In the genomic region with DNA sequence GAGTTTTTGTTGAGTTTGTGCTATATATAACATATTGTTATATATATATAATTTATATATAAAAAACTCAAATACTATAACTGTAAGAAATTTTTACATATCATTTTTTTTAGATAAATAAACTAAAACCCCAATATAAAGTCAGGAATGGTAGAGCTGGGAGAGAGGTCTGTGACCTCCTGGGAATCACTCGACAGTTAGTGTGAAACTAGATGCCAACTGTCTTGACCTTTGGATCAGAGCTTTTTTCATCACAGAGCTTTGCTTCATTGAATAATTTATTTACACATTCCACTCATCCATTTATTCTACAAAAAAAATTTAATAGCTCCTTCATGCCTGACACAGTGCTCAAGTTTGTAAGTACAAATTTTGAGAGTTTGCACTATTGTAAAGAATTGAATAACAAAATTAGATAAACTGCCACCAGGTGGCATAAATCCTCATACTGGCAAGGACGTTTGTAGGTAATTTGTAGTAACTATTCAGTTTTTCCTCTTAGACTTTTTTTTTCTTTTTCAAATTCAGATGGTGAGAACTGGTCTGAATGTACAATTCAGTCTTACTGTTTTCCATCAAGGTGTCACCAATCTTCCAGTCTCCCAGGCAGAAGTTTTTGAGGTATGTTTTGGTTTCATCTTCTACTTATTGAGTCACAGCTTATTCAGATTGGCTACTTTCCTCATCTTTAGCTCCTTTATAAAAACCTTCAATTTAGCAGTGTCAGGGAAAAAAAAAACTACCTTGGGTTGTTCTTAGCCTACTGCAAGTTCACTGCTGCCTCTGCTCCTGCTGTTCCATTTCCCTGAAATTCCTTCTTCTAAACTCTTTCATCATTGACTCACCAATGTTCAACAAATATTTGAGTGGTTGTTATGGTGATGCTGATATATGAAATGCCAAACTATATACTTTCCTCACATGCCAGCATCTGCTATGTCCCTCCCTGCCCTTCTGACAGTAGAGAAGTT, we compare ENCODE assay signal across 8 cellular contexts. TPM values are rescaled to one million over a fixed set of nuclear protein-coding genes. Genes with fewer than 3 reads are reported as not detected.
DNase-seq lines count a peak whose midpoint lies in the region; ATAC-seq, FAIRE-seq and TF ChIP-seq lines count a peak whose summit lies in the region.

No MANE protein-coding gene starts in this region.

- H3K4me3 ChIP-seq in tibial artery, result no peak overlapping the region

- no peak for FAIRE-seq in GM19239 (lab: Jason Lieb, UNC)

- intact Hi-C loops in natural killer cell (cut with micrococcal nuclease) (loop anchor here (5.0 to 10.0 kb wide), 4 partner anchors 54 to 1399 kb away; no protein-coding TSS in a partner anchor), tibial artery (cut with DNase I; ENCODE audit: low total_unique reads) (loop anchor here (5.0 to 10.0 kb wide), 3 partner anchors 529 to 1066 kb away; no protein-coding TSS in a partner anchor)

- no peaks in the 10 kb centered on the region for H3K36me3 ChIP-seq in tibial artery

- H3K9me3 ChIP-seq in tibial artery, result no peaks in the 10 kb centered on the region

- H3K27ac Mint-ChIP-seq in natural killer cell (no peak overlapping the region), brain (peak overlapping the region in 3 of 5 experiments; percentile 11 to 43 (median 37))
- H3K27ac Mint-ChIP-seq in natural killer cell treated with Interleukin-12 subunit alpha and Interleukin-12 subunit beta and Interleukin-15 and Interleukin-18, amount 100 ng/mL, for 72 hours, result no peak overlapping the region

- TF ChIP-seq CTCF in natural killer cell (IDR thresholded peaks at IDR 0.05) (peak; percentile 67), brain (conservative IDR thresholded peaks at IDR 0.05) (peak; percentile 83 to 91), tibial artery (IDR thresholded peaks at IDR 0.05) (peak; percentile 52 to 75)

- peaks cover 0 to 5% of the 10 kb centered on the region in 2 donors for H3K4me1 Mint-ChIP-seq in natural killer cell
- peaks cover 0 to 5% of the 10 kb centered on the region in 2 donors for H3K4me1 Mint-ChIP-seq in natural killer cell treated with Interleukin-12 subunit alpha and Interleukin-12 subunit beta and Interleukin-15 and Interleukin-18, amount 100 ng/mL, for 72 hours (ENCODE audit: low read depth in 2 of 2)
- H3K4me1 Mint-ChIP-seq in brain, result peaks cover 42% of the 10 kb centered on the region

- H3K27ac ChIP-seq in tibial artery, result no peak overlapping the region

- H3K4me1 ChIP-seq in tibial artery, result peaks cover 0 to 28% (median 5%) of the 10 kb centered on the region in 4 donors

- peaks cover 12 to 32% of the 10 kb centered on the region in 2 donors for H3K27me3 Mint-ChIP-seq in natural killer cell (ENCODE audit: low read depth in 2 of 2)
- peaks cover 16 to 43% of the 10 kb centered on the region in 2 donors for H3K27me3 Mint-ChIP-seq in natural killer cell treated with Interleukin-12 subunit alpha and Interleukin-12 subunit beta and Interleukin-15 and Interleukin-18, amount 100 ng/mL, for 72 hours
- H3K27me3 Mint-ChIP-seq in brain, result peaks cover 3% of the 10 kb centered on the region

- DNase-seq in natural killer cell, result no peak
- DNase-seq in natural killer cell treated with Interleukin-12 subunit alpha and Interleukin-12 subunit beta and Interleukin-15 and Interleukin-18, amount 100 ng/mL, for 72 hours (ENCODE audit: low spot score), result no peak
- DNase-seq in NCI-H1417 (lab: John Stamatoyannopoulos, UW), result peak; percentile 9 to 69 (median 39)
- peak; percentile 79 for DNase-seq in kidney tubule cell (ENCODE audit: low spot score)
- DNase-seq in tibial artery, result no peak
- DNase-seq in GM19239 (ENCODE audit: insufficient read length, low spot score), result no peak

- H3K36me3 Mint-ChIP-seq in natural killer cell (no peaks in the 10 kb centered on the region), brain (no peaks in the 10 kb centered on the region)
- H3K36me3 Mint-ChIP-seq in natural killer cell treated with Interleukin-12 subunit alpha and Interleukin-12 subunit beta and Interleukin-15 and Interleukin-18, amount 100 ng/mL, for 72 hours, result no peaks in the 10 kb centered on the region

- H3K9me3 Mint-ChIP-seq in natural killer cell (no peaks in the 10 kb centered on the region), brain (no peaks in the 10 kb centered on the region)
- no peaks in the 10 kb centered on the region for H3K9me3 Mint-ChIP-seq in natural killer cell treated with Interleukin-12 subunit alpha and Interleukin-12 subunit beta and Interleukin-15 and Interleukin-18, amount 100 ng/mL, for 72 hours

- ATAC-seq in natural killer cell (peak in 1 of 3 donors; percentile 31), GM18907 (IDR thresholded peaks at IDR 0.05; ENCODE audit: unreplicated experiment) (no peak)
- ATAC-seq in natural killer cell treated with Interleukin-12 subunit alpha and Interleukin-12 subunit beta and Interleukin-15 and Interleukin-18, amount 100 ng/mL, for 72 hours, result no peak

- H3K4me3 Mint-ChIP-seq in natural killer cell (no peak overlapping the region), brain (peak overlapping the region in 1 of 5 experiments; percentile 64)
- no peak overlapping the region for H3K4me3 Mint-ChIP-seq in natural killer cell treated with Interleukin-12 subunit alpha and Interleukin-12 subunit beta and Interleukin-15 and Interleukin-18, amount 100 ng/mL, for 72 hours

- no peaks in the 10 kb centered on the region for H3K27me3 ChIP-seq in tibial artery

RNA-seq across cellular contexts. Expression of a gene that starts 28.7 kb away (rescaled TPM):
- 1 to 10 TPM; 1.1 to 4.3 (median 2.8) TPM for total RNA-seq in natural killer cell
- total RNA-seq in natural killer cell treated with Interleukin-12 subunit alpha and Interleukin-12 subunit beta and Interleukin-15 and Interleukin-18, amount 100 ng/mL, for 72 hours, result 10 to 100 TPM in 1 of 2 donors, 1 to 10 TPM in 1; 9.7 to 11.8 TPM
- 1.4 TPM for polyA plus RNA-seq in brain (ENCODE audit: insufficient read depth, low read depth, low replicate concordance)

RNA-seq across cellular contexts. Expression of a gene that starts 28.9 kb away (rescaled TPM):
- total RNA-seq in natural killer cell, result 1 to 10 TPM; 1.2 to 2.1 (median 1.6) TPM
- total RNA-seq in natural killer cell treated with Interleukin-12 subunit alpha and Interleukin-12 subunit beta and Interleukin-15 and Interleukin-18, amount 100 ng/mL, for 72 hours, result 1 to 10 TPM; 2.4 to 2.5 TPM
- 2.2 TPM for polyA plus RNA-seq in brain (ENCODE audit: insufficient read depth, low read depth, low replicate concordance)

Comparison
In these comparisons a context has a peak if more than half of its experiments do, and no peak if none do; other contexts are left out.
1. DNase-seq: peak in NCI-H1417 (3 of 3) and kidney tubule cell (single experiment); none in natural killer cell (single experiment), natural killer cell treated with Interleukin-12 subunit alpha and Interleukin-12 subunit beta and Interleukin-15 and Interleukin-18, amount 100 ng/mL, for 72 hours (single experiment), tibial artery (0 of 2) and GM19239 (single experiment).
2. H3K27ac Mint-ChIP-seq: peak in brain (3 of 5); none in natural killer cell (0 of 2) and natural killer cell treated with Interleukin-12 subunit alpha and Interleukin-12 subunit beta and Interleukin-15 and Interleukin-18, amount 100 ng/mL, for 72 hours (0 of 2).
3. Peak in every context shown above with its lines, with median percentiles within 50 percentile points of each other: CTCF ChIP-seq.